23 cellular contexts compared by ENCODE assay signal in the genomic region with DNA sequence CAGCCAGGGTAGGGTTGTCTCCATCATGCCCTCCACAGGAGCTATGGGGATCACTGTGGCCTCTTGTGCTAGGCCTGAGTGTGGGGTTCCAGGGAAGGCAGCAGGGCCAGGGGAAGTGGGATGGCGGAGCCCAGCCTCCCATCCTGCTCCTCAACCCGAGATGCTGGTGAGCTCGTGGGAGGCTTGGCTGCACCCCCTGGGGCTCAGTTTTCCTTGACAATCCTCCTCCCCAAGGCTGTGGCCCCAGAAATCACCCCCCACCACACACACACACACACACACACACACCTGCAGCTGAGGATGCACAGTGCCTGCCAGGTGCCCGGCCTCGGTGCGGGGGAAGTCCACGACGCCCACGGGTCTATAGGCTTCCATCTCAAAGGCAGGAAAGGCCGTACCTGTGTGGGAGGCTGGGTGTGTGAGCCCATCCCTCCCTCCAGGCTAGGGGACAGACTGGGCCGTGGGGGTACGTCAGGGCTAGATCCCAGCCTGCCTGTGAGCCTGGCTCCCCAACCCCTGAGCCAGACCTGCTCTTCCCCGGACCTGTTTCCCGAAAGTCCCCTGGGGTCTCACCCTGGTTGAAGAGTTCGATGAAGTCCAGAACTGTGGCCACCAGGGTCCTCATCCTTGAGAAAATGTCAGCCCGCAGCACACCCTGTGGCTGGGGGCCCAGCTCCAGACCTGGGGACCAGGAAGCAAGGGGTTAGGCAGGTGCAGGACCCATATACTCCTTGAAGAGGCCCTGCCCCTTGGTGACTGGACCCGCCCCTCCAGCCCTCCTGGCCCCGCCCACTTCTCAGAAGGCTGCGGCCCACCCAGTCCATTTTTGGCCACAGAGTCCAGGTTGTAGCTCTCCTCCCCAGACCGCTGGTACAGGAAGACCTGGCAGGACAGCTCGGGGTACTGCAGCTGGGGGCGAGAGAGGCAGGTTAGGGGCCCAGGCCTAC. TPM values are rescaled to one million over a fixed set of nuclear protein-coding genes. Genes with fewer than 3 reads are reported as not detected.
A peak's percentile ranks its signal among the peaks of the same experiment; 100 is the strongest.
DNase-seq lines count a peak whose midpoint lies in the region; ATAC-seq and TF ChIP-seq lines count a peak whose summit lies in the region.
"Had no signal": no experiment of that assay in that cellular context is flagged by ENCODE, and none has a peak within 500 bp of the region (broad histone marks: within the 10 kb centered on the region; RNA-seq: fewer than 3 reads in every experiment).

No MANE protein-coding gene starts in this region.

- H3K4me3 Mint-ChIP-seq in H9, result no peak overlapping the region
- H3K4me3 Mint-ChIP-seq: activated CD4-positive, alpha-beta memory T cell treated with anti-CD3 and anti-CD28 coated beads for 36 hours had no signal

- no peak overlapping the region for H2BK5ac ChIP-seq in H9 (ENCODE audit: insufficient read length, low read length)

- peaks cover 0 to 5% of the 10 kb centered on the region in 2 experiments; a peak in 2 of 5 replicates for H3K9me3 Mint-ChIP-seq in H9
- H3K9me3 Mint-ChIP-seq: activated B cell treated with CpG ODN at 0.5 μM for 24 hours; CD8-positive, alpha-beta memory T cell had no signal

- no peaks in the 10 kb centered on the region for H3K23me2 ChIP-seq in H9 (ENCODE audit: insufficient read length, low read depth, low read length, poor library complexity, severe bottlenecking)

- H4K5ac ChIP-seq in H9 (ENCODE audit: insufficient read length, low read depth, low read length), result no peak overlapping the region

- TF ChIP-seq CTCF in DOHH2 (IDR thresholded peaks at IDR 0.05; ENCODE audit: low read depth, low read length, poor library complexity, severe bottlenecking) (no peak), H9 (conservative IDR thresholded peaks at IDR 0.05) (no peak), MM.1S (IDR thresholded peaks at IDR 0.05; ENCODE audit: low read length) (no peak)

- peaks cover 7% of the 10 kb centered on the region for H3K36me3 ChIP-seq in DOHH2 (ENCODE audit: control insufficient read depth, low read length)
- no peaks in the 10 kb centered on the region for H3K36me3 ChIP-seq in MM.1S (replicated peaks; ENCODE audit: insufficient read depth, low read length)
- H3K36me3 ChIP-seq: colonic mucosa, ovary, vagina had no signal

- H3K9me3 ChIP-seq in DOHH2 (ENCODE audit: control insufficient read depth, insufficient read depth, low read length) (peaks cover 4% of the 10 kb centered on the region; the same call in 1 of the 2 replicates), H9 (ENCODE audit: control insufficient read depth, low read depth, low read length) (no peaks in the 10 kb centered on the region), MM.1S (replicated peaks; ENCODE audit: insufficient read depth, low read length) (no peaks in the 10 kb centered on the region)
- H3K9me3 ChIP-seq: colonic mucosa, ovary, SK-N-SH, vagina had no signal

- no peaks in the 10 kb centered on the region for H3K9me2 ChIP-seq in DOHH2 (replicated peaks; ENCODE audit: control insufficient read depth, low read length)
- H3K9me2 ChIP-seq in MM.1S (replicated peaks; ENCODE audit: insufficient read depth, low read length), result no peaks in the 10 kb centered on the region
- H3K9me2 ChIP-seq: SK-N-SH had no signal

- H3K4ac ChIP-seq in H9 (ENCODE audit: low read depth, low read length), result no peak overlapping the region

- H2AK5ac ChIP-seq in H9 (ENCODE audit: insufficient read length, low read length), result no peak overlapping the region

- H2BK15ac ChIP-seq in H9 (ENCODE audit: low read depth, low read length), result no peak overlapping the region

- no peak for ATAC-seq in sciatic nerve
- no peak for ATAC-seq in HG02840 (IDR thresholded peaks at IDR 0.05; ENCODE audit: low FRiP score, unreplicated experiment)
- ATAC-seq: naive thymus-derived CD4-positive, alpha-beta T cell had no signal

- H3K23ac ChIP-seq in H9 (ENCODE audit: insufficient read length, low read depth, low read length), result no peak overlapping the region

- H3K27me3 ChIP-seq in DOHH2 (ENCODE audit: control insufficient read depth, low read length) (no peaks in the 10 kb centered on the region), H9 (ENCODE audit: insufficient read depth, low read length) (peaks cover 7% of the 10 kb centered on the region; the same call in 1 of the 2 replicates), MM.1S (replicated peaks; ENCODE audit: insufficient read depth, low read length) (peaks cover 12% of the 10 kb centered on the region)
- H3K27me3 ChIP-seq: colonic mucosa, ovary, vagina had no signal

- H3K79me2 ChIP-seq in DOHH2 (ENCODE audit: control insufficient read depth, low read length), result peaks cover 6% of the 10 kb centered on the region; the same call in 1 of the 2 replicates
- H3K79me2 ChIP-seq in H9 (ENCODE audit: insufficient read depth, low read length), result no peaks in the 10 kb centered on the region
- no peaks in the 10 kb centered on the region for H3K79me2 ChIP-seq in MM.1S (ENCODE audit: low read length)

- H4K20me1 ChIP-seq in DOHH2 (ENCODE audit: control insufficient read depth, insufficient read depth, low read depth, low read length) (no peaks in the 10 kb centered on the region), H9 (ENCODE audit: control insufficient read depth, insufficient read depth, insufficient read length) (no peaks in the 10 kb centered on the region), MM.1S (ENCODE audit: insufficient read depth, low read length) (no peaks in the 10 kb centered on the region)

- no peak overlapping the region for H4K8ac ChIP-seq in H9 (replicated peaks; ENCODE audit: insufficient read length, low read depth, low read length)

- H3K4me1 Mint-ChIP-seq in H9, result peaks cover 5 to 7% of the 10 kb centered on the region in 2 experiments; a peak in 3 of 4 replicates

- H3K4me2 ChIP-seq in DOHH2 (ENCODE audit: low read length) (peak overlapping the region; percentile 91), H9 (ENCODE audit: insufficient read depth, insufficient read length, low read length) (no peak overlapping the region), MM.1S (ENCODE audit: low read depth, low read length) (no peak overlapping the region)
- H3K4me2 ChIP-seq: KMS-11, SK-N-SH had no signal

- peak overlapping the region; percentile 99 for H3K27ac ChIP-seq in DOHH2 (ENCODE audit: low read depth, low read length)
- H3K27ac ChIP-seq in H9 (ENCODE audit: insufficient read length, low read depth, low read length), result no peak overlapping the region
- no peak overlapping the region for H3K27ac ChIP-seq in MM.1S (ENCODE audit: low read length)
- H3K27ac ChIP-seq: colonic mucosa, KMS-11, ovary, RWPE1, vagina had no signal

- intact Hi-C loops in sciatic nerve (cut with DNase I), result no loop called here

- H3K27ac Mint-ChIP-seq in H9, result no peak overlapping the region
- H3K27ac Mint-ChIP-seq: activated B cell treated with CpG ODN at 0.5 μM for 24 hours; activated CD4-positive, alpha-beta memory T cell treated with anti-CD3 and anti-CD28 coated beads for 36 hours had no signal

- no peak overlapping the region for H3K14ac ChIP-seq in H9 (ENCODE audit: insufficient read depth, low read length)

- H3K56ac ChIP-seq in H9 (ENCODE audit: insufficient read length, low read depth, low read length), result no peak overlapping the region

- no peaks in the 10 kb centered on the region; a peak in 1 of 7 replicates for H3K36me3 Mint-ChIP-seq in H9 (ENCODE audit: insufficient read depth in 1 of 3, low read depth in 3 of 3)
- H3K36me3 Mint-ChIP-seq: activated CD4-positive, alpha-beta memory T cell treated with anti-CD3 and anti-CD28 coated beads for 36 hours; CD8-positive, alpha-beta memory T cell; naive thymus-derived CD4-positive, alpha-beta T cell had no signal

- no peak overlapping the region for H2BK20ac ChIP-seq in H9 (ENCODE audit: low read depth, low read length, poor library complexity, severe bottlenecking)

- no peak overlapping the region for H3K18ac ChIP-seq in H9 (ENCODE audit: insufficient read length, low read depth, low read length)

- peak overlapping the region; percentile 74 for H3K4me3 ChIP-seq in DOHH2 (ENCODE audit: low read length)
- no peak overlapping the region for H3K4me3 ChIP-seq in MM.1S (ENCODE audit: low read length)
- H3K4me3 ChIP-seq: colonic mucosa, ovary, vagina had no signal

- H3K4me1 ChIP-seq in DOHH2 (ENCODE audit: control insufficient read depth, low read length) (peaks cover 62% of the 10 kb centered on the region), H9 (ENCODE audit: insufficient read depth, low read length) (no peaks in the 10 kb centered on the region), MM.1S (ENCODE audit: low read length) (peaks cover 38% of the 10 kb centered on the region)
- H3K4me1 ChIP-seq: vagina had no signal

- DNase-seq in H9, result peak; percentile 47
- DNase-seq in ecto neural progenitor cell (ENCODE audit: low spot score), result peak; percentile 44
- peak; percentile 53 for DNase-seq in sciatic nerve (ENCODE audit: low spot score)
- no peak for DNase-seq in mucosa of gallbladder (ENCODE audit: low spot score)
- no peak for DNase-seq in MM.1S
- DNase-seq: activated B cell treated with CpG ODN at 0.5 μM for 24 hours; activated CD4-positive, alpha-beta memory T cell treated with anti-CD3 and anti-CD28 coated beads for 36 hours; activated gamma-delta T cell; activated T-cell treated with anti-CD3 and anti-CD28 coated beads for 4 hours; colonic mucosa; naive thymus-derived CD4-positive, alpha-beta T cell; NCI-H1694 treated with DMSO at 0.1 percent for 48 hours; NCI-H2171 treated with DMSO at 0.1 percent for 48 hours; SK-N-SH; T-helper 9 cell had no signal

- no peak overlapping the region for H2BK12ac ChIP-seq in H9 (ENCODE audit: insufficient read length, low read depth, low read length)

- no peak overlapping the region for H2AFZ ChIP-seq in H9 (ENCODE audit: low read length)
- H2AFZ ChIP-seq in MM.1S (ENCODE audit: low read length), result no peak overlapping the region

- no peaks in the 10 kb centered on the region for H3K79me1 ChIP-seq in H9 (ENCODE audit: insufficient read depth, low read depth, low read length, poor library complexity, severe bottlenecking)

- H3K27me3 Mint-ChIP-seq in H9 (ENCODE audit: low read depth), result peaks cover 41% of the 10 kb centered on the region
- H3K27me3 Mint-ChIP-seq: CD8-positive, alpha-beta memory T cell had no signal

- H3K9ac ChIP-seq in H9 (ENCODE audit: extremely low read depth, insufficient read length, low read length) (no peak overlapping the region), MM.1S (ENCODE audit: low read length) (no peak overlapping the region)
- H3K9ac ChIP-seq: KMS-11, SK-N-SH had no signal

- no CpG with 5 or more reads among the region's 22 CpGs for WGBS in H9 (ENCODE audit: extremely low coverage, insufficient read length, low lambda C conversion rate)

- no peak overlapping the region for H4K91ac ChIP-seq in H9 (ENCODE audit: insufficient read length, low read depth, low read length)

- H3F3A ChIP-seq in DOHH2 (ENCODE audit: control insufficient read depth, insufficient read depth) (peaks cover 36% of the 10 kb centered on the region), MM.1S (ENCODE audit: insufficient read depth, low read length) (peaks cover 15% of the 10 kb centered on the region)

- H2BK120ac ChIP-seq in H9 (ENCODE audit: low read depth, low read length, poor library complexity, severe bottlenecking), result no peak overlapping the region

- H3T11ph ChIP-seq in H9 (ENCODE audit: low read length), result no peak overlapping the region

RNA-seq across cellular contexts. Expression of a gene that starts 5.2 kb away (rescaled TPM):
- not detected in 2 replicates for total RNA-seq in H9 (2021)
- not detected for total RNA-seq in sciatic nerve
- total RNA-seq in mucosa of gallbladder, result 0.14 TPM
- total RNA-seq: activated B cell treated with CpG ODN at 0.5 μM for 24 hours; activated CD4-positive, alpha-beta memory T cell treated with anti-CD3 and anti-CD28 coated beads for 36 hours; CD8-positive, alpha-beta memory T cell; mesenteric fat pad; naive thymus-derived CD4-positive, alpha-beta T cell; ovary; vagina had no signal

RNA-seq across cellular contexts. Expression of a gene that starts 5.8 kb away (rescaled TPM):
- total RNA-seq in H9 (2021) (not detected in 2 replicates), sciatic nerve (0.45 TPM), mucosa of gallbladder (16.0 TPM)
- total RNA-seq: activated B cell treated with CpG ODN at 0.5 μM for 24 hours, mesenteric fat pad, vagina had no signal

RNA-seq across cellular contexts. Expression of a gene that starts 15.0 kb away (rescaled TPM):
- 6.5 and 6.8 TPM in 2 replicates for total RNA-seq in H9 (2021)
- total RNA-seq in sciatic nerve, result 7.8 TPM
- total RNA-seq in mucosa of gallbladder, result 17.8 TPM

RNA-seq across cellular contexts. Expression of a gene that starts 29.7 kb away (rescaled TPM):
- total RNA-seq in H9 (2021), result not detected in 2 replicates
- total RNA-seq in sciatic nerve, result not detected
- 0.63 TPM for total RNA-seq in mucosa of gallbladder
- total RNA-seq: activated B cell treated with CpG ODN at 0.5 μM for 24 hours; activated CD4-positive, alpha-beta memory T cell treated with anti-CD3 and anti-CD28 coated beads for 36 hours; CD8-positive, alpha-beta memory T cell; mesenteric fat pad; naive thymus-derived CD4-positive, alpha-beta T cell had no signal

RNA-seq across cellular contexts. Expression of a gene that starts 38.0 kb away (rescaled TPM):
- total RNA-seq in H9 (2021) (152 and 154 TPM in 2 replicates), sciatic nerve (126 TPM), mucosa of gallbladder (202 TPM)

Comparison
In these comparisons a context has a peak if more than half of its experiments do, and no peak if none do; other contexts are left out.
1. DNase-seq: peak in H9 (single experiment), ecto neural progenitor cell (single experiment) and sciatic nerve (single experiment); none in mucosa of gallbladder (single experiment) and MM.1S (single experiment).
2. RNA of a gene that starts 5.8 kb away (total RNA-seq): 16.0 TPM in mucosa of gallbladder (single experiment); 0.45 TPM in sciatic nerve (single experiment) and not detected in H9; every median in the first group is over 10 times any median in the second.